ENCODE assay signal across 17 cellular contexts in the genomic region with DNA sequence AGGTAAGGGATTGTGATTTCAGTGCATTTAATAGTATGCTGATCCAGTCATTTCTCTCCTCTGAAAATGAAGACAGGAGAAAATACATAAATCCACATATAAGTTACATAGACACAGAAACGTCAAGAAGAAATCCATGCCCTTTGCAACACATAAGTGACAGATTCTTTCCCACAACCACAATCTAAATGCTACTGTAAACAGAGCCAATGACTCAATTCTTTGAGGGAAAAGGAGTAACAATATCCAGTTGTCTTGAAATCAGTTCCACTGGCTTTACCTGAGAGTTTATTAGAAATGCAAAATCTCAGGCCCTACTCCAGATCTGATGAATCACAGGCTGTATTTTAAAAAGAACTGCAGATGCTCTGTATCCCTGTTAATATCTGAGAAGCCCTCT.
DNase-seq lines count a peak whose midpoint lies in the region; ATAC-seq, FAIRE-seq and TF ChIP-seq lines count a peak whose summit lies in the region.
"Had no signal": no experiment of that assay in that cellular context is flagged by ENCODE, and none has a peak within 500 bp of the region (broad histone marks: within the 10 kb centered on the region; RNA-seq: fewer than 3 reads in every experiment).

No MANE protein-coding gene starts in this region.

- FAIRE-seq in bronchial epithelial cell (lab: Jason Lieb, UNC), result no peak

- no peaks in the 10 kb centered on the region for H3K27me3 ChIP-seq in SJCRH30
- H3K27me3 ChIP-seq in bronchial epithelial cell (ENCODE audit: control insufficient read depth, insufficient read depth, low read length), result no peaks in the 10 kb centered on the region
- H3K27me3 ChIP-seq in fibroblast of lung (ENCODE audit: control insufficient read depth, insufficient read depth, low read length), result no peaks in the 10 kb centered on the region
- H3K27me3 ChIP-seq in Caco-2 (replicated peaks; ENCODE audit: control insufficient read depth, insufficient read depth, low read length), result no peaks in the 10 kb centered on the region
- H3K27me3 ChIP-seq: MG63 had no signal

- no peak for ATAC-seq in HG03045 (IDR thresholded peaks at IDR 0.05; ENCODE audit: unreplicated experiment)

- WGBS in lower leg skin, 2 donors, result 62 to 73% methylated on average over 1 of the region's 1 CpG

- H3K9me3 Mint-ChIP-seq in Caco-2 (ENCODE audit: unreplicated experiment), result no peaks in the 10 kb centered on the region
- H3K9me3 Mint-ChIP-seq: CD4-positive, CD25-positive, alpha-beta regulatory T cell; H9 had no signal

- no peaks in the 10 kb centered on the region for H3K27me3 Mint-ChIP-seq in Caco-2 (ENCODE audit: insufficient read depth, unreplicated experiment)
- H3K27me3 Mint-ChIP-seq: CD4-positive, CD25-positive, alpha-beta regulatory T cell had no signal

- TF ChIP-seq POLR2A in lower leg skin (IDR thresholded peaks at IDR 0.05), result no peak

- no peaks in the 10 kb centered on the region for H3K4me1 Mint-ChIP-seq in Caco-2 (ENCODE audit: low read depth, unreplicated experiment)

- intact Hi-C loops in lower leg skin (cut with DNase I; ENCODE audit: low total_unique reads), result no loop called here
- intact Hi-C loops in Caco-2 (cut with micrococcal nuclease; ENCODE audit: unreplicated experiment), result no loop called here

- H3K4me3 ChIP-seq in SJCRH30, result no peak overlapping the region
- H3K4me3 ChIP-seq in bronchial epithelial cell (ENCODE audit: low read depth, low read length), result no peak overlapping the region
- H3K4me3 ChIP-seq in fibroblast of lung (replicated peaks in 1 of 4; ENCODE audit: control extremely low read depth in 1 of 4, insufficient read depth in 1 of 4, low read depth in 3 of 4, low read length in 4 of 4), result no peak overlapping the region
- H3K4me3 ChIP-seq in lower leg skin (ENCODE audit: low read depth, poor library complexity, severe bottlenecking), result no peak overlapping the region
- H3K4me3 ChIP-seq in Caco-2 (ENCODE audit: low read depth, low read length), result no peak overlapping the region
- H3K4me3 ChIP-seq: MG63 had no signal

- TF ChIP-seq CTCF in bronchial epithelial cell (IDR thresholded peaks at IDR 0.05; ENCODE audit: insufficient read depth, low read length, severe bottlenecking), result no peak
- no peak for TF ChIP-seq CTCF in fibroblast of lung (conservative IDR thresholded peaks at IDR 0.05 in 1 of 2, IDR thresholded peaks at IDR 0.05 in 1 of 2; ENCODE audit: low read depth in 1 of 2, low read length in 2 of 2)
- no peak for TF ChIP-seq CTCF in lower leg skin (IDR thresholded peaks at IDR 0.05)
- no peak for TF ChIP-seq CTCF in GM13976 (IDR thresholded peaks at IDR 0.05; ENCODE audit: borderline replicate concordance, control extremely low read depth, extremely low read depth, insufficient read depth, missing control alignments)
- TF ChIP-seq CTCF in Caco-2 (IDR thresholded peaks at IDR 0.05; ENCODE audit: insufficient read depth in 1 of 2, low read depth in 1 of 2, low read length in 1 of 2, severe bottlenecking in 1 of 2, unreplicated experiment in 1 of 2), result no peak

- H3K4me3 Mint-ChIP-seq in Caco-2 (ENCODE audit: unreplicated experiment), result no peak overlapping the region
- H3K4me3 Mint-ChIP-seq: CD4-positive, CD25-positive, alpha-beta regulatory T cell; H9 had no signal

- H4K20me1 ChIP-seq in fibroblast of lung (ENCODE audit: control insufficient read depth, extremely low read depth, insufficient read depth, low read length), result no peaks in the 10 kb centered on the region

- in situ Hi-C loops in GM13976 (cut with MboI; ENCODE audit: low sequenced_read_pairs, unreplicated experiment), result no loop called here

- POLR2A ChIA-PET in Caco-2 (lab: Charles Lee), result no interaction called here

- H3K27ac ChIP-seq in SJCRH30 (peak overlapping the region; percentile 43), fibroblast of lung (ENCODE audit: insufficient read depth, low read length) (no peak overlapping the region)

- H3K9me3 ChIP-seq in SJCRH30 (replicated peaks) (no peaks in the 10 kb centered on the region), fibroblast of lung (ENCODE audit: control insufficient read depth, insufficient read depth, low read depth, low read length) (no peaks in the 10 kb centered on the region), Caco-2 (no peaks in the 10 kb centered on the region)
- H3K9me3 ChIP-seq: MG63 had no signal

- no peak overlapping the region for H3K4me2 ChIP-seq in fibroblast of lung (ENCODE audit: extremely low read depth, insufficient read depth, low read length)

- H3K36me3 ChIP-seq in SJCRH30 (no peaks in the 10 kb centered on the region), bronchial epithelial cell (ENCODE audit: control insufficient read depth, insufficient read depth, low read length) (peaks cover 1% of the 10 kb centered on the region), fibroblast of lung (ENCODE audit: control insufficient read depth, insufficient read depth, low read length) (no peaks in the 10 kb centered on the region), Caco-2 (ENCODE audit: control insufficient read depth, insufficient read depth, low read length) (no peaks in the 10 kb centered on the region)
- H3K36me3 ChIP-seq: MG63 had no signal

- no peak overlapping the region for H3K27ac Mint-ChIP-seq in Caco-2 (ENCODE audit: unreplicated experiment)
- H3K27ac Mint-ChIP-seq: H9 had no signal

- CTCF ChIA-PET in Caco-2 (lab: Charles Lee), result no interaction called here

- H3K79me2 ChIP-seq in fibroblast of lung (ENCODE audit: control insufficient read depth, insufficient read depth, low read length), result no peaks in the 10 kb centered on the region

- H3K36me3 Mint-ChIP-seq in Caco-2 (ENCODE audit: insufficient read depth, unreplicated experiment), result no peaks in the 10 kb centered on the region

- DNase-seq in HT1080 (ENCODE audit: low read depth) (peak; percentile 45), SJCRH30 (peak in 1 of 2 experiments; percentile 56), bronchial epithelial cell (ENCODE audit: low read depth) (peak; percentile 14), fibroblast of lung (ENCODE audit: low read depth in 2 of 2) (peak; percentile 24 to 26), lower leg skin (ENCODE audit: low spot score in 2 of 2) (no peak), GM13976 (ENCODE audit: low spot score) (no peak), Caco-2 (no peak)
- DNase-seq: CD4-positive, CD25-positive, alpha-beta regulatory T cell; DND-41; H9; Karpas-422; MG63; NCI-H1694 treated with DMSO at 0.1 percent for 48 hours; NCI-H2081 treated with DMSO at 0.1 percent for 48 hours; NCI-H510A; NCI-H748 treated with DMSO at 0.1 percent for 48 hours had no signal

- no peak overlapping the region for H3K9ac ChIP-seq in fibroblast of lung (ENCODE audit: insufficient read depth, low read length)

- no peak overlapping the region for H2AFZ ChIP-seq in fibroblast of lung (ENCODE audit: low read length)

- no TSS peak for BruUV-seq in Caco-2 (replicated peaks; lab: Mats Ljungman, UMichigan)

- H3K4me1 ChIP-seq in SJCRH30, result peaks cover 13% of the 10 kb centered on the region
- H3K4me1 ChIP-seq in fibroblast of lung (ENCODE audit: control insufficient read depth, extremely low read depth, insufficient read depth, low read length), result no peaks in the 10 kb centered on the region
- no peaks in the 10 kb centered on the region for H3K4me1 ChIP-seq in Caco-2

Comparison
In these comparisons a context has a peak if more than half of its experiments do, and no peak if none do; other contexts are left out.
1. DNase-seq: peak in HT1080 (single experiment), bronchial epithelial cell (single experiment) and fibroblast of lung (2 of 2); none in lower leg skin (0 of 2), GM13976 (single experiment) and Caco-2 (0 of 2).